ENCODE assay signal across 13 cellular contexts in the genomic region with DNA sequence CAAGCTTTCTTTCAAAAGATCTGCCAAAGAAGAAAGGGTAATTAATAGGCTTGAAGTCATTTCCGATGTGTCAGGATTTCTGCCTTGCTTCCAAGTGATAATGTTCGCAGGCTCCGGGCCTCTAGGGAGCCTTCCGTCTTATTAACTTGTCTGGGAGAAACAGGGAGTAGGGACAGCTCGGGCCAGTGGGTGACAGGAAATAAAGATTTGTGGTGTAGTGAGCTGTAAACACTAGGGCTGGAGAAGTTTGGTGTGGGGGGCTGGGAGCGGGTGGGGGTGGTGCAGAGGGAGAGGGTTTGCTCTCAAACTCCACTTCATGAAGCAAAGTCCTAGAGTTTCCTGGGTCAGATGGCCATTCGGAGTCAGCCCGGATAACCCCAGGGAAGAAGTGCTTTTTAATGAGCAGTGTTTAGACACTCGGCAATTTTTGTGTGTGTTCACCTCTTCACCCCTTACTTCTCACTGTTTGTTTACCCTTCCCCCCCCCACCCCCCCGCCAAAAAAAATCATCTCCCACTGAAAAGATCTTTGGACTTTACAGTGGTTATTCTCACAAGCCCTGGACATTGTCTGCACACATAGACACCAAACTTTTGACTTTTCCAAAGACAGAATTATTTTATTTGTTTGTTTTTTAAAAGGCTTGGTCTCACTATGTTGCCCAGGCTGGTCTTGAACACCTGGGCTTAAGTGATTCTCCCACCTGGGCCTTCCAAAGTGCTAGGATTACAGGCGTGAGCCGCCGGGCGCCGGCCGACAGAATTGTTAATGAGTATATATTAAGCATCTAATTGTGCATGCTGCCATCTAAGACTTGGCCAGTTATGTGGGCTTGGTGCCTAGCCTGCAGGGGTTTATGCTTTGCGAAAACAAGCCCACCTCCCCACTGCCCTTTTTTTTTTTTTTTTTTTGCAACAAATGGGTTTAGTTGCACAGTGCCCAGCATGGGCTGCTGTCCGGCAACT.
DNase-seq lines count a peak whose midpoint lies in the region; ATAC-seq and TF ChIP-seq lines count a peak whose summit lies in the region.
"Had no signal": no experiment of that assay in that cellular context is flagged by ENCODE, and none has a peak within 500 bp of the region (broad histone marks: within the 10 kb centered on the region; RNA-seq: fewer than 3 reads in every experiment).

No MANE protein-coding gene starts in this region.

- H3K9me3 Mint-ChIP-seq in GM23338 (no peaks in the 10 kb centered on the region), neural crest cell (no peaks in the 10 kb centered on the region)

- H3K27ac ChIP-seq in GM23338 (ENCODE audit: low read depth): peak overlapping the region; percentile 9; the same call in 1 of the 2 replicates
- no peak overlapping the region for H3K27ac ChIP-seq in colonic mucosa
- H3K27ac ChIP-seq: epithelial cell of prostate, prostate gland had no signal

- DNase-seq in GM23338 (ENCODE audit: low spot score): no peak
- peak; percentile 30 for DNase-seq in fibroblast of mammary gland (ENCODE audit: low read depth)
- no peak for DNase-seq in neural crest cell (ENCODE audit: low read depth, low spot score)
- DNase-seq in GDM1 (lab: John Stamatoyannopoulos, UW): no peak
- DNase-seq in SIG-M5 treated with dmso at 0.1 percent for 504 hours (lab: John Stamatoyannopoulos, UW; ENCODE audit: unreplicated experiment): no peak
- DNase-seq in colonic mucosa: no peak
- DNase-seq: activated CD8-positive, alpha-beta memory T cell treated with anti-CD3 and anti-CD28 coated beads, Interleukin-2, amount 50 U/mL, for 4 hours; T-helper 9 cell had no signal

- H3K4me1 ChIP-seq in GM23338 (ENCODE audit: insufficient read depth) (peaks cover 79% of the 10 kb centered on the region), colonic mucosa (no peaks in the 10 kb centered on the region)

- H3K9ac ChIP-seq in colonic mucosa (ENCODE audit: low read depth in 2 of 2, low read length in 2 of 2): no peak overlapping the region

- H3K4me3 ChIP-seq in GM23338 (no peak overlapping the region), fibroblast of mammary gland (ENCODE audit: control insufficient read depth, low read depth, low read length) (no peak overlapping the region), colonic mucosa (no peak overlapping the region)
- H3K4me3 ChIP-seq: ascending aorta, prostate gland had no signal

- ATAC-seq in GM23338 (no peak), GM19035 (IDR thresholded peaks at IDR 0.05; ENCODE audit: unreplicated experiment) (no peak)

- 0 out of 2 replicates have a peak, but pooled peaks cover 6% of the 10 kb centered on the region for H3K79me2 ChIP-seq in GM23338 (replicated peaks; ENCODE audit: insufficient read depth)

- intact Hi-C loops in colonic mucosa (cut with DNase I): no loop called here

- H3K27ac Mint-ChIP-seq in GM23338 (peak overlapping the region; percentile 74; the same call in 1 of the 2 replicates), neural crest cell (ENCODE audit: unreplicated experiment) (peak overlapping the region; percentile 88)

- H3K36me3 ChIP-seq in GM23338 (ENCODE audit: insufficient read depth): no peaks in the 10 kb centered on the region
- no peaks in the 10 kb centered on the region for H3K36me3 ChIP-seq in colonic mucosa
- H3K36me3 ChIP-seq: ascending aorta, prostate gland had no signal

- no peaks in the 10 kb centered on the region for H3K9me2 ChIP-seq in GM23338 (ENCODE audit: insufficient read depth)

- H4K20me1 ChIP-seq in GM23338 (replicated peaks; ENCODE audit: insufficient read depth): peaks cover 11% of the 10 kb centered on the region

- no peaks in the 10 kb centered on the region for H3K9me3 ChIP-seq in colonic mucosa
- H3K9me3 ChIP-seq: ascending aorta, prostate gland had no signal

- H3F3A ChIP-seq in GM23338 (replicated peaks; ENCODE audit: low read depth): no peaks in the 10 kb centered on the region

- peaks cover 14% of the 10 kb centered on the region for H3K27me3 Mint-ChIP-seq in GM23338 (ENCODE audit: insufficient read depth, low read depth, poor library complexity)
- H3K27me3 Mint-ChIP-seq in neural crest cell (ENCODE audit: low read depth): peaks cover 4% of the 10 kb centered on the region

- TF ChIP-seq CTCF in GM23338 (conservative IDR thresholded peaks at IDR 0.05; ENCODE audit: low read depth in 2 of 2) (no peak), fibroblast of mammary gland (conservative IDR thresholded peaks at IDR 0.05; ENCODE audit: control insufficient read depth, insufficient read depth, low read depth, low read length) (no peak), neural crest cell (conservative IDR thresholded peaks at IDR 0.05) (no peak), colonic mucosa (IDR thresholded peaks at IDR 0.05) (no peak)

- no peak overlapping the region; the same call in 2 of the 3 replicates for H3K4me3 Mint-ChIP-seq in GM23338
- H3K4me3 Mint-ChIP-seq in neural crest cell: peak overlapping the region; percentile 78

- no peak overlapping the region for H2AFZ ChIP-seq in GM23338

- H3K27me3 ChIP-seq in GM23338 (ENCODE audit: insufficient read depth): no peaks in the 10 kb centered on the region
- H3K27me3 ChIP-seq in colonic mucosa: no peaks in the 10 kb centered on the region
- H3K27me3 ChIP-seq: ascending aorta had no signal

- H3K36me3 Mint-ChIP-seq in GM23338 (ENCODE audit: low read depth) (no peaks in the 10 kb centered on the region), neural crest cell (ENCODE audit: low read depth) (no peaks in the 10 kb centered on the region)

- H3K4me1 Mint-ChIP-seq in GM23338 (peaks cover 96% of the 10 kb centered on the region), neural crest cell (peaks cover 100% of the 10 kb centered on the region)

- peak overlapping the region; percentile 63 for H3K4me2 ChIP-seq in GM23338

TF ChIP-seq in GM23338, 12 proteins besides CTCF, POLR2A, EP300 and RAD21 (continues in another document):
- TF ChIP-seq, protein P1, sequence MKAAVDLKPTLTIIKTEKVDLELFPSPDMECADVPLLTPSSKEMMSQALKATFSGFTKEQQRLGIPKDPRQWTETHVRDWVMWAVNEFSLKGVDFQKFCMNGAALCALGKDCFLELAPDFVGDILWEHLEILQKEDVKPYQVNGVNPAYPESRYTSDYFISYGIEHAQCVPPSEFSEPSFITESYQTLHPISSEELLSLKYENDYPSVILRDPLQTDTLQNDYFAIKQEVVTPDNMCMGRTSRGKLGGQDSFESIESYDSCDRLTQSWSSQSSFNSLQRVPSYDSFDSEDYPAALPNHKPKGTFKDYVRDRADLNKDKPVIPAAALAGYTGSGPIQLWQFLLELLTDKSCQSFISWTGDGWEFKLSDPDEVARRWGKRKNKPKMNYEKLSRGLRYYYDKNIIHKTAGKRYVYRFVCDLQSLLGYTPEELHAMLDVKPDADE (IDR thresholded peaks at IDR 0.05): no peak
- TF ChIP-seq EZH2 (IDR thresholded peaks at IDR 0.05; ENCODE audit: low read depth, unreplicated experiment): no peak

TF ChIP-seq in PFSK-1, 5 proteins besides CTCF, POLR2A, EP300 and RAD21:
- no peak for TF ChIP-seq SIN3A (IDR thresholded peaks at IDR 0.05; ENCODE audit: borderline replicate concordance, insufficient read depth, low read length)
- TF ChIP-seq FOXP2 (optimal IDR thresholded peaks at IDR 0.05; ENCODE audit: borderline replicate concordance, extremely low read depth, extremely low read length, insufficient read depth): peak; percentile 10
